Comparison of ENCODE assay signal across 8 cellular contexts in the genomic region with DNA sequence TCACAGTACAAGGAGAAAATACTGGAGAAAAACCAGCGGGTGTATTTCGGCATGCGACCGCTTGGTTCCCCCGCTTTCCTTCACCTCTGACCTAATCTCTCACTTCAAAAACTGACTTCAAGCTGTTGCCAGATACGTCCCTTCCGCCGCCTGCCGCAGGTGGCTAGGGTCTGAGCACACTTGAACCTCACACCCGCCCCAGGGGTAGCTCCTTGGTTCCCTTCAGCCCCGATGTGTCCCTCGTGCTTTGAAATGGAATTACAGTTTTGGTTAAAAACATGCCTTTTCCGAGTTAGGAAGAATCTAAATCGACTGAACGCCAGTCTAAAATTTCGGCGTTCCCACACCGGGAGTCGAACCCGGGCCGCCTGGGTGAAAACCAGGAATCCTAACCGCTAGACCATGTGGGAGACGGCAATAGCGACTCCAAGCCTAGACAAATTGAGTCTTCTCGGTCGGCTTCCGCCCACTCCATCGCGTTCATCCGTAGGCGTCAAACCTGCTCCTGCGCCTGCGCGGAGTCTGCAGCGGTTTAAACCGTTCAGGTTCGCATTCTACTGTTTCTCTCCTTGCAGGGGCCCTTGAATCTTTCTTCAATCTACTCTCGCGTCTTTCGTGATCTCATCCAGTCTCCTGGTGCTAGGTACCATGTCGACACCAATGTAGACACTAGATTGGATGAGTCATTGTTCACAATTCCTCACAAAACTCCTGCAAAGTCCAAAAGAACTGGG.
DNase-seq lines count a peak whose midpoint lies in the region; ATAC-seq and TF ChIP-seq lines count a peak whose summit lies in the region.

No MANE protein-coding gene starts in this region.

- DNase-seq in GM04503 (ENCODE audit: low read depth) = peak; percentile 87
- peak; percentile 99 for DNase-seq in HFFc6
- DNase-seq in NAMALWA (ENCODE audit: low spot score) = peak; percentile 99
- DNase-seq in SK-N-MC (ENCODE audit: low read depth, low spot score) = peak; percentile 95
- DNase-seq in activated naive CD4-positive, alpha-beta T cell treated with anti-CD3 and anti-CD28 coated beads, Interleukin-2, amount 50 U/mL, for 72 hours (ENCODE audit: low spot score in 2 of 2) = peak; percentile 95
- peak; percentile 97 for DNase-seq in glomerular visceral epithelial cell (ENCODE audit: extremely low spot score)
- peak; percentile 69 to 99 (median 93) for DNase-seq in nucleus accumbens (lab: John Stamatoyannopoulos, UW)
- DNase-seq in suprapubic skin (ENCODE audit: low spot score in 2 of 2) = peak; percentile 97 to 98

- ATAC-seq in activated naive CD4-positive, alpha-beta T cell treated with anti-CD3 and anti-CD28 coated beads, Interleukin-2, amount 50 U/mL, for 72 hours = peak; percentile 82 to 84

- H3K27me3 Mint-ChIP-seq in HFFc6 (ENCODE audit: insufficient read depth) = no peaks in the 10 kb centered on the region; the same call in 1 of the 2 replicates

- H3K27ac Mint-ChIP-seq in HFFc6 = no peak overlapping the region
- H3K27ac Mint-ChIP-seq in activated naive CD4-positive, alpha-beta T cell treated with anti-CD3 and anti-CD28 coated beads, Interleukin-2, amount 50 U/mL, for 72 hours = no peak overlapping the region

- H3K4me1 ChIP-seq in suprapubic skin = peaks cover 34% of the 10 kb centered on the region

- WGBS in suprapubic skin = under 1% methylated on average over 41 of the region's 41 CpGs

- TF ChIP-seq CTCF in HFFc6 (IDR thresholded peaks at IDR 0.05) = peak; percentile 65
- TF ChIP-seq CTCF in suprapubic skin (IDR thresholded peaks at IDR 0.05) = peak; percentile 47 to 73

- no peak for TF ChIP-seq POLR2A in suprapubic skin (IDR thresholded peaks at IDR 0.05)

- H3K4me3 Mint-ChIP-seq in HFFc6 = no peak overlapping the region

- no peaks in the 10 kb centered on the region for H3K36me3 Mint-ChIP-seq in HFFc6 (ENCODE audit: low read depth)
- H3K36me3 Mint-ChIP-seq in activated naive CD4-positive, alpha-beta T cell treated with anti-CD3 and anti-CD28 coated beads, Interleukin-2, amount 50 U/mL, for 72 hours = no peaks in the 10 kb centered on the region

- H3K9me3 ChIP-seq in SK-N-MC (ENCODE audit: low read depth, low read length) = no peaks in the 10 kb centered on the region
- no peaks in the 10 kb centered on the region for H3K9me3 ChIP-seq in suprapubic skin

- peak overlapping the region; percentile 86 for H3K9ac ChIP-seq in SK-N-MC (ENCODE audit: insufficient read length)

- H3K4me3 ChIP-seq in SK-N-MC (peak overlapping the region; percentile 92), suprapubic skin (peak overlapping the region; percentile 49)

- H3K36me3 ChIP-seq in SK-N-MC (ENCODE audit: insufficient read depth, low read length) = no peaks in the 10 kb centered on the region
- no peaks in the 10 kb centered on the region for H3K36me3 ChIP-seq in suprapubic skin

- H3K27me3 ChIP-seq in suprapubic skin = no peaks in the 10 kb centered on the region

- H3K27ac ChIP-seq in SK-N-MC = peak overlapping the region; percentile 95
- H3K27ac ChIP-seq in suprapubic skin = peak overlapping the region; percentile 96

- H3K4me1 Mint-ChIP-seq in HFFc6 (ENCODE audit: low read depth) = peaks cover 19% of the 10 kb centered on the region

- no peak for TF ChIP-seq EP300 in suprapubic skin (IDR thresholded peaks at IDR 0.05)

- no peaks in the 10 kb centered on the region for H3K9me3 Mint-ChIP-seq in HFFc6
- peaks cover 5 to 6% of the 10 kb centered on the region in 2 donors for H3K9me3 Mint-ChIP-seq in activated naive CD4-positive, alpha-beta T cell treated with anti-CD3 and anti-CD28 coated beads, Interleukin-2, amount 50 U/mL, for 72 hours

Comparison
In these comparisons a context has a peak if more than half of its experiments do, and no peak if none do; other contexts are left out.
1. Peak in every context shown above with its lines: DNase-seq, ATAC-seq, H3K4me3 ChIP-seq and H3K27ac ChIP-seq.